In the genomic region with DNA sequence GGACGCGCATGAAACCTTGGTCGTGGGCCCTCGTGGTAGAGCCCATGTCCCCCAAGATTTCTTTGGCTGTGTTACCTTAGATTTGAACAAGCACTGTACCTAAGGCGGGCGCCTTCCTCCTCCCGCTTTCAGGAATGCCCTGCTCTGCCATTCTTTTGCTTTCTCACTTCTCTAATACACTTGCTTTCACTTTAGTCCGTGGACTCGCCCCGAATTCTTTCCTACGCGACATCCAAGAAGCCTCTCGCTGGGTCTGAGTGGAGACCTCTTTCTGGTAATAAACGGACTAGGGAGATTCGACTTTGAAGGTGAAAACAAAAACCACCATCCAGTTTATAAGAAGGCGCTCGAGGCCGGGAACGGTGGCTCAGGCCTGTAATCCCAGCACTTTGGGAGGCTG, we compare ENCODE assay signal across 8 cellular contexts. TPM values are rescaled to one million over a fixed set of nuclear protein-coding genes. Genes with fewer than 3 reads are reported as not detected.
DNase-seq lines count a peak whose midpoint lies in the region; ATAC-seq, FAIRE-seq and TF ChIP-seq lines count a peak whose summit lies in the region.

No MANE protein-coding gene starts in this region.

- intact Hi-C loops in thyroid gland (cut with DNase I), result loop anchor here (2.0 kb wide), 1 partner anchor 78 kb away; a partner anchor contains a TSS

- H2BK120ac ChIP-seq in mesenchymal stem cell (ENCODE audit: low read depth, low read length), result peak overlapping the region; percentile 92

- 47% methylated on average over 18 of the region's 19 CpGs for WGBS in A549 (ENCODE audit: missing lambda C conversion rate)
- WGBS in mesenchymal stem cell, result 45% methylated on average over 19 of the region's 19 CpGs
- 85% methylated on average over 19 of the region's 19 CpGs for WGBS in thyroid gland, 2 donors

- no peaks in the 10 kb centered on the region for H3K36me3 Mint-ChIP-seq in astrocyte (ENCODE audit: low read depth, unreplicated experiment)

- H3K18ac ChIP-seq in mesenchymal stem cell (ENCODE audit: low read depth in 1 of 2, low read length in 2 of 2), result peak overlapping the region; percentile 28 to 58

- no peak overlapping the region for H3K14ac ChIP-seq in mesenchymal stem cell (ENCODE audit: low read length in 2 of 2)

- H3K27ac ChIP-seq in A549 (peak overlapping the region; percentile 93 to 97), astrocyte (ENCODE audit: low read depth, low read length) (peak overlapping the region; percentile 95), mesenchymal stem cell (ENCODE audit: low read length, poor library complexity, severe bottlenecking) (no peak overlapping the region), thyroid gland (no peak overlapping the region)

- H3K4ac ChIP-seq in mesenchymal stem cell (ENCODE audit: low read depth in 1 of 2, low read length in 2 of 2), result peak overlapping the region; percentile 71 to 74

- no peak overlapping the region for H2BK15ac ChIP-seq in mesenchymal stem cell (ENCODE audit: low read depth, poor library complexity, severe bottlenecking)

- peak overlapping the region; percentile 7 for H4K8ac ChIP-seq in mesenchymal stem cell (ENCODE audit: low read length)

- H3K4me1 ChIP-seq in A549, result peaks cover 50% of the 10 kb centered on the region
- peaks cover 23% of the 10 kb centered on the region for H3K4me1 ChIP-seq in astrocyte (ENCODE audit: insufficient read depth, low read length)
- H3K4me1 ChIP-seq in mesenchymal stem cell (ENCODE audit: control insufficient read depth, insufficient read depth, low read depth, low read length), result peaks cover 9% of the 10 kb centered on the region
- peaks cover 11 to 42% of the 10 kb centered on the region in 2 donors for H3K4me1 ChIP-seq in thyroid gland

- H3K4me3 ChIP-seq in A549 (peak overlapping the region; percentile 74), astrocyte (ENCODE audit: insufficient read depth, low read depth, low read length) (peak overlapping the region; percentile 90), mesenchymal stem cell (ENCODE audit: insufficient read depth in 1 of 2, low read depth in 1 of 2, low read length in 2 of 2) (peak overlapping the region in 1 of 2 experiments; percentile 88), thyroid gland (replicated peaks in 1 of 3) (no peak overlapping the region)

- POLR2A ChIA-PET in A549 (lab: Yijun Ruan, JAX), result interaction anchor here (1.5 kb wide), 1 partner anchor 50 kb away, joined by 5 read pairs; no protein-coding TSS in a partner anchor

- H3K23ac ChIP-seq in mesenchymal stem cell (ENCODE audit: low read length in 2 of 2), result no peak overlapping the region

- peaks cover 11% of the 10 kb centered on the region for H3K79me1 ChIP-seq in mesenchymal stem cell (replicated peaks; ENCODE audit: low read length, poor library complexity, severe bottlenecking)

- CTCF ChIA-PET in A549 (lab: Yijun Ruan, JAX), result interaction anchor here (1.3 to 1.5 kb wide), 2 partner anchors 9 to 101 kb away, joined by 3 to 5 read pairs; no protein-coding TSS in a partner anchor

- peaks cover 28% of the 10 kb centered on the region for H3K4me1 Mint-ChIP-seq in astrocyte (ENCODE audit: low read depth, unreplicated experiment)

- H2BK12ac ChIP-seq in mesenchymal stem cell (ENCODE audit: low read length in 2 of 2), result no peak overlapping the region

- H3K27ac Mint-ChIP-seq in astrocyte (ENCODE audit: unreplicated experiment), result peak overlapping the region; percentile 91

- H3K27me3 ChIP-seq in astrocyte (ENCODE audit: insufficient read depth, low read length) (no peaks in the 10 kb centered on the region), mesenchymal stem cell (ENCODE audit: control insufficient read depth in 1 of 2, insufficient read depth in 1 of 2, low read length in 2 of 2) (no peaks in the 10 kb centered on the region), thyroid gland (no peaks in the 10 kb centered on the region)

- no peak for TF ChIP-seq POLR2A in A549 (IDR thresholded peaks at IDR 0.05; ENCODE audit: low read length)
- no peak for TF ChIP-seq POLR2A in thyroid gland (IDR thresholded peaks at IDR 0.05)

- H2AFZ ChIP-seq in astrocyte (ENCODE audit: low read depth, low read length), result no peak overlapping the region
- no peak overlapping the region for H2AFZ ChIP-seq in mesenchymal stem cell (ENCODE audit: low read depth, low read length)

- H3K79me2 ChIP-seq in astrocyte (ENCODE audit: insufficient read depth, low read length), result peaks cover 86% of the 10 kb centered on the region

- H3K4me2 ChIP-seq in A549 (peak overlapping the region; percentile 84), astrocyte (ENCODE audit: low read length) (peak overlapping the region; percentile 98), mesenchymal stem cell (ENCODE audit: low read length, poor library complexity, severe bottlenecking) (peak overlapping the region; percentile 96)

- no peak for DNase-seq in A549 (ENCODE audit: low read depth in 1 of 2, low spot score in 1 of 2)
- peak; percentile 4 for DNase-seq in HK-2 (ENCODE audit: unreplicated experiment)
- no peak for DNase-seq in astrocyte (ENCODE audit: low read depth)
- DNase-seq in mesenchymal stem cell, result peak; percentile 63
- no peak for DNase-seq in NCI-H1436 (lab: John Stamatoyannopoulos, UW)
- DNase-seq in NCI-H748 (lab: John Stamatoyannopoulos, UW; ENCODE audit: unreplicated experiment), result no peak
- no peak for DNase-seq in thyroid gland

- H3K9ac ChIP-seq in astrocyte (ENCODE audit: low read length) (peak overlapping the region; percentile 97), mesenchymal stem cell (ENCODE audit: low read length) (peak overlapping the region; percentile 92)

- FAIRE-seq in A549 (lab: Jason Lieb, UNC), result no peak
- no peak for FAIRE-seq in astrocyte (lab: Jason Lieb, UNC)

- no peak for TF ChIP-seq RAD21 in A549 (conservative IDR thresholded peaks at IDR 0.05 in 1 of 2, IDR thresholded peaks at IDR 0.05 in 1 of 2)

- peaks cover 39% of the 10 kb centered on the region for H4K20me1 ChIP-seq in astrocyte (ENCODE audit: insufficient read depth, low read length)

- ATAC-seq in A549 (no peak), GM19455 (IDR thresholded peaks at IDR 0.05; ENCODE audit: unreplicated experiment) (no peak)

- H3K9me3 ChIP-seq in A549 (no peaks in the 10 kb centered on the region), astrocyte (ENCODE audit: insufficient read depth, low read depth, low read length) (no peaks in the 10 kb centered on the region), mesenchymal stem cell (ENCODE audit: control insufficient read depth, low read length) (no peaks in the 10 kb centered on the region), thyroid gland (no peaks in the 10 kb centered on the region)

- H2AK5ac ChIP-seq in mesenchymal stem cell (ENCODE audit: low read length, severe bottlenecking), result no peak overlapping the region

- no peaks in the 10 kb centered on the region for H3K9me3 Mint-ChIP-seq in astrocyte (ENCODE audit: unreplicated experiment)

- peak overlapping the region; percentile 93 for H3K4me3 Mint-ChIP-seq in astrocyte (ENCODE audit: unreplicated experiment)

- no peak for TF ChIP-seq EP300 in A549 (IDR thresholded peaks at IDR 0.05)

- peaks cover 13% of the 10 kb centered on the region for H3K36me3 ChIP-seq in astrocyte (ENCODE audit: insufficient read depth, low read length)
- H3K36me3 ChIP-seq in mesenchymal stem cell (ENCODE audit: control insufficient read depth in 1 of 2, insufficient read depth in 2 of 2, low read depth in 1 of 2, low read length in 2 of 2), result peaks cover 1 to 16% of the 10 kb centered on the region in 2 experiments
- H3K36me3 ChIP-seq in thyroid gland, result no peaks in the 10 kb centered on the region

- H3K27me3 Mint-ChIP-seq in astrocyte (ENCODE audit: low read depth, unreplicated experiment), result no peaks in the 10 kb centered on the region

- peak overlapping the region; percentile 84 for H4K91ac ChIP-seq in mesenchymal stem cell (ENCODE audit: low read length)

- H2BK5ac ChIP-seq in mesenchymal stem cell (ENCODE audit: low read depth, low read length, poor library complexity, severe bottlenecking), result no peak overlapping the region

- no peak for TF ChIP-seq CTCF in A549 (IDR thresholded peaks at IDR 0.05)
- TF ChIP-seq CTCF in astrocyte (IDR thresholded peaks at IDR 0.05; ENCODE audit: insufficient read depth, low read depth, low read length), result no peak
- TF ChIP-seq CTCF in thyroid gland (IDR thresholded peaks at IDR 0.05), result no peak

TF ChIP-seq in A549, 52 proteins besides CTCF, POLR2A, EP300 and RAD21:
- TF ChIP-seq KDM1A (IDR thresholded peaks at IDR 0.05; ENCODE audit: low read depth) (no peak), GATA3 (IDR thresholded peaks at IDR 0.05; ENCODE audit: borderline replicate concordance) (no peak), CBX8 (IDR thresholded peaks at IDR 0.05) (no peak), RFX5 (IDR thresholded peaks at IDR 0.05) (no peak), JUNB (IDR thresholded peaks at IDR 0.05) (no peak), FOSB (CRISPR knock-in tag; IDR thresholded peaks at IDR 0.05) (no peak)
- TF ChIP-seq, protein P1, sequence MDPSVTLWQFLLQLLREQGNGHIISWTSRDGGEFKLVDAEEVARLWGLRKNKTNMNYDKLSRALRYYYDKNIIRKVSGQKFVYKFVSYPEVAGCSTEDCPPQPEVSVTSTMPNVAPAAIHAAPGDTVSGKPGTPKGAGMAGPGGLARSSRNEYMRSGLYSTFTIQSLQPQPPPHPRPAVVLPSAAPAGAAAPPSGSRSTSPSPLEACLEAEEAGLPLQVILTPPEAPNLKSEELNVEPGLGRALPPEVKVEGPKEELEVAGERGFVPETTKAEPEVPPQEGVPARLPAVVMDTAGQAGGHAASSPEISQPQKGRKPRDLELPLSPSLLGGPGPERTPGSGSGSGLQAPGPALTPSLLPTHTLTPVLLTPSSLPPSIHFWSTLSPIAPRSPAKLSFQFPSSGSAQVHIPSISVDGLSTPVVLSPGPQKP (IDR thresholded peaks at IDR 0.05; ENCODE audit: low read depth, low read length), result no peak
- TF ChIP-seq, protein P2, sequence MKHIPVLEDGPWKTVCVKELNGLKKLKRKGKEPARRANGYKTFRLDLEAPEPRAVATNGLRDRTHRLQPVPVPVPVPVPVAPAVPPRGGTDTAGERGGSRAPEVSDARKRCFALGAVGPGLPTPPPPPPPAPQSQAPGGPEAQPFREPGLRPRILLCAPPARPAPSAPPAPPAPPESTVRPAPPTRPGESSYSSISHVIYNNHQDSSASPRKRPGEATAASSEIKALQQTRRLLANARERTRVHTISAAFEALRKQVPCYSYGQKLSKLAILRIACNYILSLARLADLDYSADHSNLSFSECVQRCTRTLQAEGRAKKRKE (CRISPR knock-in tag; IDR thresholded peaks at IDR 0.05; ENCODE audit: low read depth), result no peak

RNA-seq across cellular contexts. Expression of a gene that starts 1.2 kb away (rescaled TPM):
- polyA plus RNA-seq in A549 (2011; rRNA removed) (16.7 and 21.1 TPM in 2 replicates), A549 (2017; fragmentation: RNase III; extraction: RNeasy Plus Mini Kit Qiagen cat#74134 plus additional on column Dnase treatment) (24.4 to 25.3 TPM (median 25.0 TPM) in 3 replicates)
- 5.7 and 8.6 TPM in 2 replicates for polyA plus RNA-seq in A549 (2012; cell fraction: cytosol; rRNA removed)
- 6.0 and 6.7 TPM in 2 replicates for polyA plus RNA-seq in A549 (2012; cell fraction: nucleus; rRNA removed)
- polyA minus RNA-seq in A549 (2011; rRNA and poly(A)+ RNA removed), result 18.9 and 22.9 TPM in 2 replicates
- total RNA-seq in astrocyte (49.6 and 56.4 TPM in 2 replicates), thyroid gland (100 to 1,000 TPM in 2 of 4 donors, 10 to 100 TPM in 2; 53.9 to 128 (median 91.9) TPM)
- polyA plus RNA-seq in mesenchymal stem cell (2013, experiment 1 of 2), result 31.3 TPM
- 31.6 TPM for polyA plus RNA-seq in mesenchymal stem cell (2013, experiment 2 of 2)

Comparison
In these comparisons a context has a peak if more than half of its experiments do, and no peak if none do; other contexts are left out.
1. DNase-seq: peak in HK-2 (single experiment) and mesenchymal stem cell (single experiment); none in A549 (0 of 2), astrocyte (single experiment), NCI-H1436 (single experiment), NCI-H748 (single experiment) and thyroid gland (0 of 2).
2. H3K27ac ChIP-seq: peak in A549 (2 of 2) and astrocyte (single experiment); none in mesenchymal stem cell (single experiment) and thyroid gland (0 of 3).
3. H3K4me3 ChIP-seq: peak in A549 (single experiment) and astrocyte (single experiment); none in thyroid gland (0 of 3).
4. Peak in every context shown above with its lines, with median percentiles within 50 percentile points of each other: H3K4me2 ChIP-seq.